8 cellular contexts compared by ENCODE assay signal in genomic region chr11:235998-236773, GRCh38. TPM values are rescaled to one million over a fixed set of nuclear protein-coding genes. Genes with fewer than 3 reads are reported as not detected.
DNase-seq lines count a peak whose midpoint lies in the region; TF ChIP-seq lines count a peak whose summit lies in the region.

Gene SIRT3, minus strand, starts transcription at chr11:236342. Its CDS starts 14 bp downstream, at chr11:236328.

- H3F3A ChIP-seq in MM.1S (ENCODE audit: insufficient read depth, low read length) (peaks cover 4% of the 10 kb centered on the region; the same call in 1 of the 2 replicates), SK-N-SH (replicated peaks; ENCODE audit: insufficient read depth) (no peaks in the 10 kb centered on the region)

- H3K36me3 ChIP-seq in HAP-1 (replicated peaks) = peaks cover 16% of the 10 kb centered on the region
- H3K36me3 ChIP-seq in MM.1S (replicated peaks; ENCODE audit: insufficient read depth, low read length) = no peaks in the 10 kb centered on the region; the same call in 1 of the 2 replicates
- peaks cover 13 to 22% of the 10 kb centered on the region in 2 experiments for H3K36me3 ChIP-seq in SK-N-SH (replicated peaks in 1 of 2; ENCODE audit: control insufficient read depth in 1 of 2, insufficient read depth in 2 of 2, low read length in 1 of 2)
- peaks cover 23% of the 10 kb centered on the region for H3K36me3 ChIP-seq in suprapubic skin

- H3K27ac ChIP-seq in MM.1S (ENCODE audit: low read length) (peak within 1 kb of the TSS; percentile 92), SK-N-SH (ENCODE audit: low read depth in 2 of 2, low read length in 1 of 2) (peak within 1 kb of the TSS; percentile 95 to 97), suprapubic skin (peak within 1 kb of the TSS; percentile 92)

- TF ChIP-seq EP300 in SK-N-SH (IDR thresholded peaks at IDR 0.05; ENCODE audit: borderline replicate concordance in 1 of 2, low read depth in 1 of 2, low read length in 1 of 2) = no peak
- no peak for TF ChIP-seq EP300 in suprapubic skin (IDR thresholded peaks at IDR 0.05)

- TF ChIP-seq RAD21 in SK-N-SH (IDR thresholded peaks at IDR 0.05; ENCODE audit: low read length) = no peak

- no peaks in the 10 kb centered on the region for H3K9me3 Mint-ChIP-seq in activated naive CD4-positive, alpha-beta T cell treated with anti-CD3 and anti-CD28 coated beads, Interleukin-2, amount 10 ng/mL, durations not matched to agents 7 days and 5 days

- H3K4me2 ChIP-seq in MM.1S (ENCODE audit: low read depth, low read length) = peak within 1 kb of the TSS; percentile 91
- H3K4me2 ChIP-seq in SK-N-SH = peak within 1 kb of the TSS; percentile 93

- H3K9me3 ChIP-seq in HAP-1 (no peaks in the 10 kb centered on the region), MM.1S (replicated peaks; ENCODE audit: insufficient read depth, low read length) (no peaks in the 10 kb centered on the region), SK-N-SH (no peaks in the 10 kb centered on the region), suprapubic skin (no peaks in the 10 kb centered on the region)

- peak within 1 kb of the TSS; percentile 98 for H3K27ac Mint-ChIP-seq in activated naive CD4-positive, alpha-beta T cell treated with anti-CD3 and anti-CD28 coated beads, Interleukin-2, amount 10 ng/mL, durations not matched to agents 7 days and 5 days

- peak within 1 kb of the TSS; percentile 80 for H2AFZ ChIP-seq in MM.1S (ENCODE audit: low read length)
- H2AFZ ChIP-seq in SK-N-SH (ENCODE audit: low read depth) = peak within 1 kb of the TSS; percentile 84

- H3K9ac ChIP-seq in MM.1S (ENCODE audit: low read length) = peak within 1 kb of the TSS; percentile 93
- peak within 1 kb of the TSS; percentile 94 for H3K9ac ChIP-seq in SK-N-SH

- CTCF ChIA-PET in SK-N-SH (lab: Yijun Ruan, JAX) = interaction anchor here (1.0 to 3.5 kb wide), 2 partner anchors 14 to 48 kb away, joined by 3 to 17 read pairs; no protein-coding TSS in a partner anchor
- CTCF ChIA-PET in activated naive CD4-positive, alpha-beta T cell treated with anti-CD3 and anti-CD28 coated beads, Interleukin-2, amount 10 ng/mL, durations not matched to agents 7 days and 5 days (lab: Charles Lee) = interaction anchor here (1.6 to 2.0 kb wide), 2 partner anchors 14 to 29 kb away, joined by 5 to 24 read pairs; partner anchors contain the start of genes BET1L and RIC8A

- H3K9me2 ChIP-seq in MM.1S (replicated peaks; ENCODE audit: insufficient read depth, low read length) (no peaks in the 10 kb centered on the region), SK-N-SH (no peaks in the 10 kb centered on the region)

- H3K4me1 ChIP-seq in HAP-1 = peaks cover 7% of the 10 kb centered on the region
- H3K4me1 ChIP-seq in MM.1S (ENCODE audit: low read length) = peaks cover 12% of the 10 kb centered on the region
- peaks cover 2 to 4% of the 10 kb centered on the region in 2 experiments; a peak in 3 of 4 replicates for H3K4me1 ChIP-seq in SK-N-SH (ENCODE audit: control insufficient read depth in 1 of 2, insufficient read depth in 2 of 2, low read depth in 1 of 2, low read length in 1 of 2)
- H3K4me1 ChIP-seq in suprapubic skin = peaks cover 22% of the 10 kb centered on the region

- no peak for TF ChIP-seq POLR2A in suprapubic skin (IDR thresholded peaks at IDR 0.05)

- DNase-seq in GM03348 (ENCODE audit: low spot score) (peak; percentile 99), HAP-1 (ENCODE audit: low spot score in 2 of 2) (peak; percentile 70 to 86), MM.1S (peak; percentile 90), SK-N-SH (peak; percentile 99), globus pallidus (ENCODE audit: low spot score) (peak; percentile 67), occipital lobe (lab: John Stamatoyannopoulos, UW) (peak; percentile 77), suprapubic skin (ENCODE audit: low spot score in 2 of 2) (peak; percentile 88 to 90)
- peak; percentile 87 for DNase-seq in activated naive CD4-positive, alpha-beta T cell treated with anti-CD3 and anti-CD28 coated beads, Interleukin-2, amount 10 ng/mL, durations not matched to agents 7 days and 5 days

- H3K4me3 Mint-ChIP-seq in activated naive CD4-positive, alpha-beta T cell treated with anti-CD3 and anti-CD28 coated beads, Interleukin-2, amount 10 ng/mL, durations not matched to agents 7 days and 5 days = peak within 1 kb of the TSS; percentile 94

- H3K27me3 ChIP-seq in HAP-1 (ENCODE audit: low read depth) = no peaks in the 10 kb centered on the region
- H3K27me3 ChIP-seq in MM.1S (replicated peaks; ENCODE audit: insufficient read depth, low read length) = no peaks in the 10 kb centered on the region
- no peaks in the 10 kb centered on the region for H3K27me3 ChIP-seq in SK-N-SH (ENCODE audit: insufficient read depth)
- no peaks in the 10 kb centered on the region for H3K27me3 ChIP-seq in suprapubic skin

- peaks cover 36% of the 10 kb centered on the region for H3K4me1 Mint-ChIP-seq in activated naive CD4-positive, alpha-beta T cell treated with anti-CD3 and anti-CD28 coated beads, Interleukin-2, amount 10 ng/mL, durations not matched to agents 7 days and 5 days

- H3K79me2 ChIP-seq in MM.1S (ENCODE audit: low read length) (peaks cover 41% of the 10 kb centered on the region), SK-N-SH (ENCODE audit: insufficient read depth) (peaks cover 62% of the 10 kb centered on the region)

- H3K4me3 ChIP-seq in HAP-1 (peak within 1 kb of the TSS; percentile 84), MM.1S (ENCODE audit: low read length) (peak within 1 kb of the TSS; percentile 94), SK-N-SH (ENCODE audit: low read depth in 2 of 2, low read length in 1 of 2) (peak within 1 kb of the TSS; percentile 93 to 95), suprapubic skin (peak within 1 kb of the TSS; percentile 82)

- in situ Hi-C loops in HAP-1 (cut with MboI; ENCODE audit: low sequenced_read_pairs) = no loop called here

- 1% methylated on average over 11 of the region's 69 CpGs for WGBS in SK-N-SH (ENCODE audit: low lambda C conversion rate)
- WGBS in suprapubic skin = 0% methylated on average over 15 of the region's 69 CpGs

- H3K27me3 Mint-ChIP-seq in activated naive CD4-positive, alpha-beta T cell treated with anti-CD3 and anti-CD28 coated beads, Interleukin-2, amount 10 ng/mL, durations not matched to agents 7 days and 5 days = no peaks in the 10 kb centered on the region

- H4K20me1 ChIP-seq in MM.1S (ENCODE audit: insufficient read depth, low read length) (no peaks in the 10 kb centered on the region), SK-N-SH (ENCODE audit: insufficient read depth) (no peaks in the 10 kb centered on the region)

- POLR2A ChIA-PET in SK-N-SH (lab: Yijun Ruan, JAX) = interaction anchor here (1.0 kb wide), 2 partner anchors 25 to 29 kb away, joined by 4 read pairs; partner anchors contain the start of genes BET1L and RIC8A

- H3K36me3 Mint-ChIP-seq in activated naive CD4-positive, alpha-beta T cell treated with anti-CD3 and anti-CD28 coated beads, Interleukin-2, amount 10 ng/mL, durations not matched to agents 7 days and 5 days = peaks cover 12% of the 10 kb centered on the region

- TF ChIP-seq CTCF in MM.1S (IDR thresholded peaks at IDR 0.05; ENCODE audit: low read length) (no peak), SK-N-SH (IDR thresholded peaks at IDR 0.05) (no peak), suprapubic skin (IDR thresholded peaks at IDR 0.05) (no peak)

TF ChIP-seq in SK-N-SH, 30 proteins besides CTCF, POLR2A, EP300 and RAD21:
- TF ChIP-seq ELF1 (IDR thresholded peaks at IDR 0.05) (peak; percentile 12; the same call in 1 of the 2 replicates), JUND (IDR thresholded peaks at IDR 0.05) (no peak), YY1 (IDR thresholded peaks at IDR 0.05; ENCODE audit: low read depth) (peak; percentile 83), SMC3 (IDR thresholded peaks at IDR 0.05; ENCODE audit: low read depth, low read length) (no peak), POLR2AphosphoS5 (IDR thresholded peaks at IDR 0.05; ENCODE audit: low read depth, low read length) (peak; percentile 48; the same call in 1 of the 2 replicates), RCOR1 (IDR thresholded peaks at IDR 0.05; ENCODE audit: low read length) (no peak), SIN3A (IDR thresholded peaks at IDR 0.05; ENCODE audit: borderline replicate concordance, low read depth, low read length) (no peak), GATA2 (CRISPR knock-in tag; IDR thresholded peaks at IDR 0.05) (no peak), NRF1 (IDR thresholded peaks at IDR 0.05; ENCODE audit: low read depth, low read length) (no peak), USF2 (IDR thresholded peaks at IDR 0.05; ENCODE audit: borderline replicate concordance, low read depth, low read length) (no peak), MEF2A (IDR thresholded peaks at IDR 0.05; ENCODE audit: borderline replicate concordance, low read depth) (no peak), FOXJ3 (CRISPR knock-in tag; IDR thresholded peaks at IDR 0.05) (no peak), MXI1 (IDR thresholded peaks at IDR 0.05; ENCODE audit: low read depth, low read length) (peak; percentile 60), TAF1 (IDR thresholded peaks at IDR 0.05; ENCODE audit: borderline replicate concordance, low read depth, low read length) (peak; percentile 79; the same call in 1 of the 2 replicates)
- TF ChIP-seq, protein P1, sequence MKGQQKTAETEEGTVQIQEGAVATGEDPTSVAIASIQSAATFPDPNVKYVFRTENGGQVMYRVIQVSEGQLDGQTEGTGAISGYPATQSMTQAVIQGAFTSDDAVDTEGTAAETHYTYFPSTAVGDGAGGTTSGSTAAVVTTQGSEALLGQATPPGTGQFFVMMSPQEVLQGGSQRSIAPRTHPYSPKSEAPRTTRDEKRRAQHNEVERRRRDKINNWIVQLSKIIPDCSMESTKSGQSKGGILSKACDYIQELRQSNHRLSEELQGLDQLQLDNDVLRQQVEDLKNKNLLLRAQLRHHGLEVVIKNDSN (IDR thresholded peaks at IDR 0.05; ENCODE audit: borderline replicate concordance, low read depth) = no peak
- TF ChIP-seq, protein P2, sequence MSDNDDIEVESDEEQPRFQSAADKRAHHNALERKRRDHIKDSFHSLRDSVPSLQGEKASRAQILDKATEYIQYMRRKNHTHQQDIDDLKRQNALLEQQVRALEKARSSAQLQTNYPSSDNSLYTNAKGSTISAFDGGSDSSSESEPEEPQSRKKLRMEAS (IDR thresholded peaks at IDR 0.05; ENCODE audit: low read depth) = no peak

RNA-seq across cellular contexts. Expression of gene SIRT3, which starts in this region (rescaled TPM):
- 34.4 and 40.1 TPM in 2 replicates for polyA plus RNA-seq in SK-N-SH (2012; rRNA removed)
- 16.1 and 20.4 TPM in 2 replicates for polyA plus RNA-seq in SK-N-SH (2012; cell fraction: cytosol; rRNA removed)
- polyA plus RNA-seq in SK-N-SH (2012; cell fraction: nucleus; rRNA removed) = 94.1 and 124 TPM in 2 replicates
- total RNA-seq in occipital lobe (11.1 TPM), suprapubic skin (10 to 100 TPM in 3 of 4 donors, 1 to 10 TPM in 1; 9.1 to 20.1 (median 13.3) TPM)

Comparison
In these comparisons a context has a peak if more than half of its experiments do, and no peak if none do; other contexts are left out.
1. Peak in every context shown above with its lines: DNase-seq, H3K4me3 ChIP-seq and H3K27ac ChIP-seq.